ENCODE assay signal across 9 cellular contexts in genomic region chr7:2880882-2881281, GRCh38.
"Had no signal": no experiment of that assay in that cellular context is flagged by ENCODE, and none has a peak within 500 bp of the region (broad histone marks: within the 10 kb centered on the region; RNA-seq: fewer than 3 reads in every experiment).

No MANE protein-coding gene starts in this region.

- H3K9me3 ChIP-seq: esophagus squamous epithelium, heart right ventricle had no signal

- H3K4me1 ChIP-seq: heart right ventricle had no signal

- H3K36me3 ChIP-seq: cardiac muscle cell, esophagus squamous epithelium, heart right ventricle had no signal

- H3K27ac ChIP-seq: cardiac muscle cell, esophagus squamous epithelium, heart right ventricle had no signal

- H3K27me3 ChIP-seq: cardiac muscle cell had no signal

- DNase-seq: activated B cell treated with CpG ODN at 0.5 μM for 24 hours; activated CD4-positive, alpha-beta T cell treated with anti-CD3 and anti-CD28 coated beads, Interleukin-2, amount 50 U/mL, for 1 hour; activated naive CD4-positive, alpha-beta T cell treated with anti-CD3 and anti-CD28 coated beads for 36 hours; activated T-cell treated with anti-CD3 and anti-CD28 coated beads for 4 hours; esophagus squamous epithelium; heart right ventricle; small intestine had no signal

- H3K4me3 ChIP-seq: cardiac muscle cell, esophagus squamous epithelium, heart right ventricle had no signal

- ATAC-seq: activated T-helper 17 cell treated with anti-CD3 and anti-CD28 coated beads, Interleukin-2, amount 50 U/mL, for 72 hours; heart right ventricle had no signal
